In genomic region chr13:51801631-51802099, GRCh38 we compare ENCODE assay signal across 9 cellular contexts. TPM values are rescaled to one million over a fixed set of nuclear protein-coding genes. Genes with fewer than 3 reads are reported as not detected.
DNase-seq lines count a peak whose midpoint lies in the region; ATAC-seq lines count a peak whose summit lies in the region.
"Had no signal": no experiment of that assay in that cellular context is flagged by ENCODE, and none has a peak within 500 bp of the region (broad histone marks: within the 10 kb centered on the region; RNA-seq: fewer than 3 reads in every experiment).

No MANE protein-coding gene starts in this region.

- DNase-seq in DMS79 treated with DMSO at 0.1 percent for 48 hours (lab: John Stamatoyannopoulos, UW) = peak; percentile 33
- DNase-seq in SHP77 (lab: John Stamatoyannopoulos, UW) = peak; percentile 27 to 54
- peak; percentile 55 for DNase-seq in fibroblast of gingiva (ENCODE audit: low read depth)
- peak; percentile 22 for DNase-seq in occipital lobe (lab: John Stamatoyannopoulos, UW)
- no peak for DNase-seq in GOT3 (lab: John Stamatoyannopoulos, UW)
- DNase-seq in iPS-NIHi11 (ENCODE audit: low spot score) = no peak
- no peak for DNase-seq in KG1 (lab: John Stamatoyannopoulos, UW)

- ATAC-seq in GM19023 (IDR thresholded peaks at IDR 0.05; ENCODE audit: unreplicated experiment) = no peak

RNA-seq across cellular contexts. Expression of gene DHRS12, which starts 2.3 kb away (rescaled TPM):
- 5.6 TPM for total RNA-seq in occipital lobe

RNA-seq across cellular contexts. Expression of gene TMEM272, which starts 43.3 kb away (rescaled TPM):
- 0.16 TPM for total RNA-seq in occipital lobe
- total RNA-seq: H1 had no signal

Comparison
In these comparisons a context has a peak if more than half of its experiments do, and no peak if none do; other contexts are left out.
1. DNase-seq: peak in DMS79 treated with DMSO at 0.1 percent for 48 hours (single experiment), SHP77 (2 of 2), fibroblast of gingiva (single experiment) and occipital lobe (single experiment); none in GOT3 (single experiment), iPS-NIHi11 (single experiment) and KG1 (single experiment).